ENCODE assay signal across 8 cellular contexts in genomic region chr15:76339302-76340197, GRCh38. TPM values are rescaled to one million over a fixed set of nuclear protein-coding genes. Genes with fewer than 3 reads are reported as not detected.
A peak's percentile ranks its signal among the peaks of the same experiment; 100 is the strongest.
DNase-seq lines count a peak whose midpoint lies in the region; ATAC-seq, FAIRE-seq and TF ChIP-seq lines count a peak whose summit lies in the region.

No MANE protein-coding gene starts in this region.

- no peaks in the 10 kb centered on the region for H3K9me3 ChIP-seq in endothelial cell of umbilical vein (replicated peaks; ENCODE audit: control insufficient read depth, insufficient read depth, low read length)
- H3K9me3 ChIP-seq in trophoblast cell (ENCODE audit: insufficient read depth, low read depth, low read length) = peaks cover 12% of the 10 kb centered on the region
- no peaks in the 10 kb centered on the region for H3K9me3 ChIP-seq in small intestine (ENCODE audit: control insufficient read depth, low read depth)

- H3K4me2 ChIP-seq in endothelial cell of umbilical vein (ENCODE audit: insufficient read depth, low read length) = peak overlapping the region; percentile 8
- peak overlapping the region; percentile 60 for H3K4me2 ChIP-seq in trophoblast cell (ENCODE audit: low read length)

- H3K79me2 ChIP-seq in endothelial cell of umbilical vein (ENCODE audit: control insufficient read depth, insufficient read depth, low read length) (no peaks in the 10 kb centered on the region), trophoblast cell (ENCODE audit: control insufficient read depth, insufficient read depth, low read length, poor library complexity) (no peaks in the 10 kb centered on the region)

- H3K4me3 ChIP-seq in endothelial cell of umbilical vein (replicated peaks in 1 of 3; ENCODE audit: insufficient read depth in 1 of 3, low read depth in 1 of 3, low read length in 3 of 3) (peak overlapping the region in 1 of 3 experiments; percentile 20), trophoblast cell (ENCODE audit: low read depth, low read length) (no peak overlapping the region), small intestine (ENCODE audit: low read depth in 1 of 2, low read length in 2 of 2) (peak overlapping the region in 1 of 2 donors; percentile 51)

- H2BK5ac ChIP-seq in trophoblast cell (ENCODE audit: low read depth, low read length, poor library complexity) = no peak overlapping the region

- no peak for ATAC-seq in GM21576 (IDR thresholded peaks at IDR 0.05; ENCODE audit: unreplicated experiment)
- ATAC-seq in HG02973 (IDR thresholded peaks at IDR 0.05; ENCODE audit: unreplicated experiment) = no peak

- no CpG with 5 or more reads among the region's 48 CpGs for WGBS in trophoblast cell (ENCODE audit: extremely low coverage, insufficient coverage, insufficient read length)
- 8 to 12% (median 11%) methylated on average over 45 to 48 of the region's 48 CpGs for WGBS in small intestine, 3 donors

- H3K79me1 ChIP-seq in trophoblast cell (ENCODE audit: low read length) = no peaks in the 10 kb centered on the region

- no peak for TF ChIP-seq CTCF in endothelial cell of umbilical vein (IDR thresholded peaks at IDR 0.05; ENCODE audit: extremely low read depth in 1 of 2, insufficient read depth in 1 of 2, low read depth in 1 of 2, low read length in 2 of 2)

- dilution Hi-C loops in endothelial cell of umbilical vein (cut with MboI; ENCODE audit: extremely low pct_ligation_motif_present, low sequenced_read_pairs) = no loop called here

- H3K9ac ChIP-seq in endothelial cell of umbilical vein (replicated peaks; ENCODE audit: extremely low read depth, insufficient read depth, low read length) (no peak overlapping the region), trophoblast cell (ENCODE audit: low read length) (no peak overlapping the region)

- H2BK12ac ChIP-seq in trophoblast cell (ENCODE audit: low read length) = no peak overlapping the region

- no peaks in the 10 kb centered on the region for H3K9me1 ChIP-seq in endothelial cell of umbilical vein (replicated peaks; ENCODE audit: control insufficient read depth, extremely low read depth, insufficient read depth, low read length)

- intact Hi-C loops in endothelial cell of umbilical vein (cut with micrococcal nuclease) = loop anchor here (1.0 to 10.0 kb wide), 2 partner anchors 28 to 525 kb away; partner anchors contain the start of gene ETFA

- DNase-seq in ELR (ENCODE audit: low read depth) (peak; percentile 54), NOMO-1 treated with dmso at 0.1 percent for 144 hours (lab: John Stamatoyannopoulos, UW; ENCODE audit: unreplicated experiment) (peak; percentile 33), endothelial cell of umbilical vein (ENCODE audit: low read depth, low spot score) (peak; percentile 62), trophoblast cell (peak in 1 of 2 donors; percentile 25), small intestine (no peak), SIG-M5 (lab: John Stamatoyannopoulos, UW) (no peak)

- FAIRE-seq in endothelial cell of umbilical vein (lab: Jason Lieb, UNC) = no peak
- FAIRE-seq in small intestine (lab: Jason Lieb, UNC) = no peak

- no peak overlapping the region for H4K12ac ChIP-seq in trophoblast cell (ENCODE audit: low read depth, low read length)

- H3K27ac ChIP-seq in endothelial cell of umbilical vein (ENCODE audit: insufficient read depth, low read depth, low read length) (no peak overlapping the region), trophoblast cell (ENCODE audit: low read depth, low read length) (no peak overlapping the region), small intestine (ENCODE audit: low read depth in 1 of 2, low read length in 1 of 2) (peak overlapping the region in 1 of 2 donors; percentile 33)

- TF ChIP-seq POLR2A in endothelial cell of umbilical vein (IDR thresholded peaks at IDR 0.05; ENCODE audit: low read depth, low read length) = no peak

- no peak overlapping the region for H4K91ac ChIP-seq in trophoblast cell (ENCODE audit: low read depth, low read length)

- no peak overlapping the region for H2BK120ac ChIP-seq in trophoblast cell (ENCODE audit: insufficient read depth, low read length, poor library complexity)

- H3K4me1 ChIP-seq in endothelial cell of umbilical vein (ENCODE audit: control insufficient read depth, extremely low read depth, insufficient read depth, low read length) = peaks cover 24% of the 10 kb centered on the region
- peaks cover 31 to 41% of the 10 kb centered on the region in 2 experiments for H3K4me1 ChIP-seq in trophoblast cell (ENCODE audit: control insufficient read depth in 1 of 2, insufficient read depth in 2 of 2, low read length in 2 of 2)
- H3K4me1 ChIP-seq in small intestine (ENCODE audit: control insufficient read depth in 2 of 2, insufficient read depth in 1 of 2, low read depth in 1 of 2, low read length in 1 of 2) = peaks cover 15 to 19% of the 10 kb centered on the region in 2 donors

- H3K14ac ChIP-seq in trophoblast cell (ENCODE audit: low read length) = no peak overlapping the region

- H2AFZ ChIP-seq in endothelial cell of umbilical vein (ENCODE audit: low read depth, low read length) = no peak overlapping the region
- no peak overlapping the region for H2AFZ ChIP-seq in trophoblast cell (ENCODE audit: insufficient read depth, low read length, poor library complexity)

- H3K4ac ChIP-seq in trophoblast cell (ENCODE audit: low read depth, low read length) = no peak overlapping the region

- H3K27me3 ChIP-seq in endothelial cell of umbilical vein (ENCODE audit: control insufficient read depth in 2 of 2, insufficient read depth in 2 of 2, low read length in 2 of 2) (peaks cover 77 to 100% of the 10 kb centered on the region in 2 experiments), trophoblast cell (ENCODE audit: insufficient read depth, low read length) (peaks cover 84% of the 10 kb centered on the region), small intestine (ENCODE audit: control insufficient read depth in 2 of 2, insufficient read depth in 2 of 2, low read length in 2 of 2) (peaks cover 23 to 52% of the 10 kb centered on the region in 2 donors)

- H3K36me3 ChIP-seq in endothelial cell of umbilical vein (ENCODE audit: control insufficient read depth in 2 of 2, extremely low read depth in 1 of 2, insufficient read depth in 2 of 2, low read length in 2 of 2) (no peaks in the 10 kb centered on the region), trophoblast cell (ENCODE audit: control insufficient read depth in 1 of 2, insufficient read depth in 2 of 2, low read length in 2 of 2) (no peaks in the 10 kb centered on the region), small intestine (ENCODE audit: control insufficient read depth in 2 of 2, insufficient read depth in 2 of 2, low read length in 2 of 2) (no peaks in the 10 kb centered on the region)

- CTCF ChIA-PET in endothelial cell of umbilical vein (lab: Charles Lee) = interaction anchor here (1.1 to 1.6 kb wide), 2 partner anchors 149 to 503 kb away, joined by 3 to 4 read pairs; no protein-coding TSS in a partner anchor

- no peaks in the 10 kb centered on the region for H4K20me1 ChIP-seq in endothelial cell of umbilical vein (replicated peaks; ENCODE audit: control insufficient read depth, extremely low read depth, insufficient read depth, low read length)

- no TSS peak for BruUV-seq in endothelial cell of umbilical vein (replicated peaks; lab: Mats Ljungman, UMichigan)

- no peak overlapping the region for H4K8ac ChIP-seq in trophoblast cell (ENCODE audit: low read depth, low read length)

- no peak overlapping the region for H2AK5ac ChIP-seq in trophoblast cell (ENCODE audit: low read length)

- no peak overlapping the region for H3K18ac ChIP-seq in trophoblast cell (ENCODE audit: low read length)

- no peak overlapping the region for H3K23ac ChIP-seq in trophoblast cell (ENCODE audit: low read length)

- POLR2A ChIA-PET in endothelial cell of umbilical vein (lab: Charles Lee) = interaction anchor here (0.6 to 0.7 kb wide), 2 partner anchors 26 to 154 kb away, joined by 3 to 5 read pairs; no protein-coding TSS in a partner anchor

TF ChIP-seq in endothelial cell of umbilical vein, 7 proteins besides CTCF, POLR2A, EP300 and RAD21:
- TF ChIP-seq POLR2AphosphoS5 (IDR thresholded peaks at IDR 0.05; ENCODE audit: insufficient read depth, low read depth, low read length) (peak; percentile 22), MYC (IDR thresholded peaks at IDR 0.05; ENCODE audit: low read depth, low read length) (no peak)

RNA-seq across cellular contexts. Expression of gene ISL2, which starts 3.0 kb away (rescaled TPM):
- total RNA-seq in endothelial cell of umbilical vein = not detected in 2 replicates
- polyA plus RNA-seq in endothelial cell of umbilical vein (0.05 and 0.10 TPM in 2 replicates), small intestine (1 to 10 TPM in 1 of 3 donors, under 1 TPM in 1, not detected in 1; 0.54 to 1.4 TPM)
- polyA plus RNA-seq in endothelial cell of umbilical vein (2011; cell fraction: cytosol; rRNA removed) = 0.06 TPM in 1 of 2 replicates, not detected in the other
- 0.34 TPM in 1 of 2 replicates, not detected in the other for polyA plus RNA-seq in endothelial cell of umbilical vein (2011; cell fraction: nucleus; rRNA removed)
- polyA plus RNA-seq in endothelial cell of umbilical vein (2012) = not detected in 2 replicates
- polyA minus RNA-seq in endothelial cell of umbilical vein = 0.11 TPM in 1 of 2 replicates, not detected in the other
- polyA minus RNA-seq in endothelial cell of umbilical vein (2011; cell fraction: cytosol; rRNA and poly(A)+ RNA removed) = 4.2 TPM
- not detected in 2 replicates for polyA minus RNA-seq in endothelial cell of umbilical vein (2011; cell fraction: nucleus; rRNA and poly(A)+ RNA removed)
- 0.19 and 0.29 TPM in 2 replicates for polyA plus RNA-seq in trophoblast cell (2013)

RNA-seq across cellular contexts. Expression of gene ETFA, which starts 28.3 kb away (rescaled TPM):
- total RNA-seq in endothelial cell of umbilical vein = 116 and 123 TPM in 2 replicates
- polyA plus RNA-seq in endothelial cell of umbilical vein = 75.8 and 102 TPM in 2 replicates
- polyA plus RNA-seq in endothelial cell of umbilical vein (2011; cell fraction: cytosol; rRNA removed) = 137 and 154 TPM in 2 replicates
- 85.8 and 105 TPM in 2 replicates for polyA plus RNA-seq in endothelial cell of umbilical vein (2011; cell fraction: nucleus; rRNA removed)
- 162 and 177 TPM in 2 replicates for polyA plus RNA-seq in endothelial cell of umbilical vein (2012)
- polyA minus RNA-seq in endothelial cell of umbilical vein = 93.1 and 110 TPM in 2 replicates
- 143 TPM for polyA minus RNA-seq in endothelial cell of umbilical vein (2011; cell fraction: cytosol; rRNA and poly(A)+ RNA removed)
- polyA minus RNA-seq in endothelial cell of umbilical vein (2011; cell fraction: nucleus; rRNA and poly(A)+ RNA removed) = 45.3 and 59.5 TPM in 2 replicates
- 82.1 and 86.6 TPM in 2 replicates for polyA plus RNA-seq in trophoblast cell (2013)
- polyA plus RNA-seq in small intestine = 100 to 1,000 TPM; 184 to 346 (median 229) TPM

Comparison
In these comparisons a context has a peak if more than half of its experiments do, and no peak if none do; other contexts are left out.
1. DNase-seq: peak in ELR (single experiment), NOMO-1 treated with dmso at 0.1 percent for 144 hours (single experiment) and endothelial cell of umbilical vein (single experiment); none in small intestine (single experiment) and SIG-M5 (single experiment).